ENCODE assay signal across 15 cellular contexts in the genomic region with DNA sequence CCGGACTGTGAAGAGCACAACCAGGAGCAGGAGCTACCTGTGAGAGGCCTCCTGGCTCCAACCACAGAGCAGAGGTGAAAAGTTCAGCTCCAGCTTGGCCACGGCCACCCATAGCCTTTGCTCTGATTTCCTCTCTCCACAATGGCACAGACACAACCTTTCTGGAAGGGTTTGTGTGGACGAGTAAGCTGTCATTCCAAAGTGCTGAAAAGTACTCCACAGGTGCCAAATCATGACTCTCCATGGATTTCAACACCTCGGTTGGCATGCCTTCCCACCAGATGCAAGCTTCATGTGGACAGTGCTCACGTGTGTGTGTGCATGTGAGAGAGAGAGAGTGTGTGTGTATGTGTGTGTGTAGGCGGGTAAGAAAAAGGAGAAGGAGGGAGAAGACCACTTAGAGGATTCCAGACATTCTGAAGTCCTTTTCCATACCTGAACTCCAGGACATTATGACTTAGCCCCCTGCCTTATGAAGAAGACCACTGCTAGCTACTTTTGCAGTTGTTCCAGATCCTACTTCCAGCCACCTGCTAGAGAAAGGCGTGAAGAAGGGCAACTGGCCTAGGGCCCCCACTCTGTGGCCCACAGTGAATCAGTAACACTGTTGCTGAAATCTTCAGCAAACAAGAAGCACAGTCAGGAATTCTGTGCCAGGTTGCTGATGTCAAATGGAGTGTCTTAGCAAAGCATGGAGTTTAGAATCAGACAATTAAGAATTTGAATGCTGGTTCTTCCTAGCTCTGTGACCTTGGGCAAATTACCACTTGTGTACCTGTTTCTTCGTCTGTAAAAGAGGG. TPM values are rescaled to one million over a fixed set of nuclear protein-coding genes. Genes with fewer than 3 reads are reported as not detected.
A peak's percentile ranks its signal among the peaks of the same experiment; 100 is the strongest.
DNase-seq lines count a peak whose midpoint lies in the region; ATAC-seq, FAIRE-seq and TF ChIP-seq lines count a peak whose summit lies in the region.
"Had no signal": no experiment of that assay in that cellular context is flagged by ENCODE, and none has a peak within 500 bp of the region (broad histone marks: within the 10 kb centered on the region; RNA-seq: fewer than 3 reads in every experiment).

No MANE protein-coding gene starts in this region.

- no peaks in the 10 kb centered on the region for H4K20me1 ChIP-seq in astrocyte (ENCODE audit: insufficient read depth, low read length)

- TF ChIP-seq CTCF in astrocyte (IDR thresholded peaks at IDR 0.05; ENCODE audit: insufficient read depth, low read depth, low read length) (no peak), foreskin keratinocyte (conservative IDR thresholded peaks at IDR 0.05) (no peak)

- peaks cover 2% of the 10 kb centered on the region for H3K9me3 Mint-ChIP-seq in astrocyte (ENCODE audit: unreplicated experiment)
- H3K9me3 Mint-ChIP-seq: activated CD4-positive, alpha-beta T cell treated with anti-CD3 and anti-CD28 coated beads, Interleukin-2, amount 10 ng/mL, durations not matched to agents 24 days and 14 days; stimulated activated naive CD8-positive, alpha-beta T cell treated with anti-CD3 and anti-CD28 coated beads, Interleukin-15, amount 100 ng/mL, for 72 hours had no signal

- no peaks in the 10 kb centered on the region for H3K9me3 ChIP-seq in astrocyte (ENCODE audit: insufficient read depth, low read depth, low read length)

- H3K4me3 Mint-ChIP-seq in astrocyte (ENCODE audit: unreplicated experiment), result no peak overlapping the region
- H3K4me3 Mint-ChIP-seq: activated CD4-positive, alpha-beta T cell treated with anti-CD3 and anti-CD28 coated beads, Interleukin-2, amount 10 ng/mL, durations not matched to agents 24 days and 14 days; activated naive CD8-positive, alpha-beta T cell; B cell; stimulated activated naive CD8-positive, alpha-beta T cell treated with anti-CD3 and anti-CD28 coated beads, Interleukin-15, amount 100 ng/mL, for 72 hours had no signal

- H3K4me1 Mint-ChIP-seq in astrocyte (ENCODE audit: low read depth, unreplicated experiment), result peaks cover 5% of the 10 kb centered on the region
- H3K4me1 Mint-ChIP-seq: activated CD4-positive, alpha-beta T cell treated with anti-CD3 and anti-CD28 coated beads, Interleukin-2, amount 10 ng/mL, durations not matched to agents 24 days and 14 days; B cell; stimulated activated naive CD8-positive, alpha-beta T cell treated with anti-CD3 and anti-CD28 coated beads, Interleukin-15, amount 100 ng/mL, for 72 hours had no signal

- no peaks in the 10 kb centered on the region for H3K36me3 Mint-ChIP-seq in astrocyte (ENCODE audit: low read depth, unreplicated experiment)
- H3K36me3 Mint-ChIP-seq: activated naive CD8-positive, alpha-beta T cell had no signal

- peaks cover 38% of the 10 kb centered on the region for H3K27me3 Mint-ChIP-seq in astrocyte (ENCODE audit: low read depth, unreplicated experiment)

- H3K36me3 ChIP-seq in astrocyte (ENCODE audit: insufficient read depth, low read length), result no peaks in the 10 kb centered on the region

- no peak overlapping the region for H2AFZ ChIP-seq in astrocyte (ENCODE audit: low read depth, low read length)

- H3K27me3 ChIP-seq in astrocyte (ENCODE audit: insufficient read depth, low read length), result no peaks in the 10 kb centered on the region
- H3K27me3 ChIP-seq in foreskin keratinocyte, result peaks cover 18% of the 10 kb centered on the region

- no peak overlapping the region for H3K27ac ChIP-seq in astrocyte (ENCODE audit: low read depth, low read length)
- H3K27ac ChIP-seq in foreskin keratinocyte, result no peak overlapping the region

- H3K4me1 ChIP-seq in astrocyte (ENCODE audit: insufficient read depth, low read length) (no peaks in the 10 kb centered on the region), foreskin keratinocyte (no peaks in the 10 kb centered on the region)

- H3K9ac ChIP-seq in astrocyte (ENCODE audit: low read length), result no peak overlapping the region

- no peak overlapping the region for H3K27ac Mint-ChIP-seq in astrocyte (ENCODE audit: unreplicated experiment)
- H3K27ac Mint-ChIP-seq: activated CD4-positive, alpha-beta T cell treated with anti-CD3 and anti-CD28 coated beads, Interleukin-2, amount 10 ng/mL, durations not matched to agents 24 days and 14 days; activated naive CD8-positive, alpha-beta T cell; B cell; stimulated activated naive CD8-positive, alpha-beta T cell treated with anti-CD3 and anti-CD28 coated beads, Interleukin-15, amount 100 ng/mL, for 72 hours had no signal

- ATAC-seq in foreskin keratinocyte (peak; percentile 35), HG02678 (IDR thresholded peaks at IDR 0.05; ENCODE audit: unreplicated experiment) (no peak)
- ATAC-seq: stimulated activated naive CD8-positive, alpha-beta T cell treated with anti-CD3 and anti-CD28 coated beads, Interleukin-15, amount 100 ng/mL, for 72 hours had no signal

- no peaks in the 10 kb centered on the region for H3K79me2 ChIP-seq in astrocyte (ENCODE audit: insufficient read depth, low read length)

- no peak overlapping the region for H3K4me2 ChIP-seq in astrocyte (ENCODE audit: low read length)

- FAIRE-seq in astrocyte (lab: Jason Lieb, UNC), result peak; percentile 17
- FAIRE-seq: endometrium had no signal

- no peak overlapping the region for H3K4me3 ChIP-seq in astrocyte (ENCODE audit: insufficient read depth, low read depth, low read length)

- DNase-seq in EL (peak; percentile 31), astrocyte (ENCODE audit: low read depth) (peak; percentile 58), foreskin keratinocyte (peak; percentile 27 to 52), retina (peak; percentile 29), NCI-H524 (lab: John Stamatoyannopoulos, UW) (no peak), T-helper 1 cell (no peak), amygdala (lab: John Stamatoyannopoulos, UW) (no peak)
- DNase-seq: activated CD4-positive, alpha-beta T cell treated with anti-CD3 and anti-CD28 coated beads, Interleukin-2, amount 10 ng/mL, durations not matched to agents 24 days and 14 days; DMS153; SHP77 treated with DMSO at 0.1 percent for 48 hours; stimulated activated naive CD8-positive, alpha-beta T cell treated with anti-CD3 and anti-CD28 coated beads, Interleukin-15, amount 100 ng/mL, for 72 hours had no signal

RNA-seq across cellular contexts. Expression of a gene that starts 13.9 kb away (rescaled TPM):
- 17.6 and 20.6 TPM in 2 replicates for total RNA-seq in astrocyte
- total RNA-seq in foreskin keratinocyte, result 12.1 and 12.9 TPM in 2 replicates
- 1.2 and 1.6 TPM in 2 replicates for polyA plus RNA-seq in foreskin keratinocyte
- total RNA-seq: activated CD4-positive, alpha-beta T cell treated with anti-CD3 and anti-CD28 coated beads, Interleukin-2, amount 10 ng/mL, durations not matched to agents 24 days and 14 days had no signal

Comparison
In these comparisons a context has a peak if more than half of its experiments do, and no peak if none do; other contexts are left out.
1. DNase-seq: peak in EL (single experiment), astrocyte (single experiment), foreskin keratinocyte (2 of 2) and retina (single experiment); none in NCI-H524 (0 of 2), T-helper 1 cell (0 of 5) and amygdala (0 of 56).